3 cellular contexts compared by ENCODE assay signal in the genomic region with DNA sequence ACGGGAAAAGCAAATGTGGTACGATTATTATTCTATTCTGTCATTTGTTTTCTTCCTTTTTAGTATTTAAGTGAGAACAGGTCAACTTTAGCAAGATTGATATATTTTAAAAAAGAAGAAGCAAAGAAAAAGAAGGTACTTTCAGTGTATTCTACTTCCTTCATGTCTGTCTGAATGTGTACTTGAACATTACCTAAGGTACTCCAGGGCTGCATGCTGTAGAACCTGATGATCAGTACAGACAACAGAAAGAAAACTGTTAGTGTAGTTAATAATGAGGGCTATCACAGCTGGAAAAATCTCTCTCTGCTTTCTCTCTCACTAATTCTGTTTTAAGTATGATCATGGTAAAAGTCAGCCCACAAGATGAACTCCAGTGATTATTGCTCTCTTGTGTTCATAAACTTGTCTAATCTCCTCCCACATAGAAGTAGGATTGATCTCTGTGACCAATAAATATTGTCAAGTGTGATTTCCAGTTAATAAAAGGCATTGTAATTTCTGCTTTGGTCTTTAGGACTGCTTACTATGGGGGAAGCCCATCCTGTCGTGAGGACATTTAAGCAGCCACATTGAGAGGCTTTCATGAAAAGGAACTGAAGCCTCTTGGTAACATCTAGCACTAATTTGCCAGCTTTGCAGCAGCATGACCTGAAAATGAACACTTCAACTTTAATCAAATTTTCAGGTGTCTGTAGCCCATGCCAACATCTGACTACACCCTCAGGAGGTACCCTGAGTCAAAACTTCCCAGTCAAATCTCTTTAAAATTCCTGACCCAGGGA.
TF ChIP-seq lines count a peak whose summit lies in the region.

No MANE protein-coding gene starts in this region.

TF ChIP-seq in SK-N-SH, 30 proteins besides CTCF, POLR2A, EP300 and RAD21 (continued from another document):
- TF ChIP-seq GABPA (IDR thresholded peaks at IDR 0.05; ENCODE audit: low read depth): no peak
- no peak for TF ChIP-seq TCF12 (IDR thresholded peaks at IDR 0.05)
- TF ChIP-seq GATA2 (CRISPR knock-in tag; IDR thresholded peaks at IDR 0.05): no peak
- TF ChIP-seq MXI1 (IDR thresholded peaks at IDR 0.05; ENCODE audit: low read depth, low read length): no peak
- TF ChIP-seq, protein P1, sequence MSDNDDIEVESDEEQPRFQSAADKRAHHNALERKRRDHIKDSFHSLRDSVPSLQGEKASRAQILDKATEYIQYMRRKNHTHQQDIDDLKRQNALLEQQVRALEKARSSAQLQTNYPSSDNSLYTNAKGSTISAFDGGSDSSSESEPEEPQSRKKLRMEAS (IDR thresholded peaks at IDR 0.05; ENCODE audit: low read depth): no peak
- no peak for TF ChIP-seq RFX5 (IDR thresholded peaks at IDR 0.05; ENCODE audit: low read length)
- TF ChIP-seq JUND (IDR thresholded peaks at IDR 0.05): no peak
- no peak for TF ChIP-seq YY1 (IDR thresholded peaks at IDR 0.05; ENCODE audit: low read depth)
- no peak for TF ChIP-seq CHD2 (IDR thresholded peaks at IDR 0.05; ENCODE audit: low read length, partially characterized antibody)
- no peak for TF ChIP-seq SIN3A (IDR thresholded peaks at IDR 0.05; ENCODE audit: borderline replicate concordance, low read depth, low read length)
- no peak for TF ChIP-seq POLR2AphosphoS5 (IDR thresholded peaks at IDR 0.05; ENCODE audit: low read depth, low read length)
- TF ChIP-seq, protein P2, sequence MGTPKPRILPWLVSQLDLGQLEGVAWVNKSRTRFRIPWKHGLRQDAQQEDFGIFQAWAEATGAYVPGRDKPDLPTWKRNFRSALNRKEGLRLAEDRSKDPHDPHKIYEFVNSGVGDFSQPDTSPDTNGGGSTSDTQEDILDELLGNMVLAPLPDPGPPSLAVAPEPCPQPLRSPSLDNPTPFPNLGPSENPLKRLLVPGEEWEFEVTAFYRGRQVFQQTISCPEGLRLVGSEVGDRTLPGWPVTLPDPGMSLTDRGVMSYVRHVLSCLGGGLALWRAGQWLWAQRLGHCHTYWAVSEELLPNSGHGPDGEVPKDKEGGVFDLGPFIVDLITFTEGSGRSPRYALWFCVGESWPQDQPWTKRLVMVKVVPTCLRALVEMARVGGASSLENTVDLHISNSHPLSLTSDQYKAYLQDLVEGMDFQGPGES (IDR thresholded peaks at IDR 0.05; ENCODE audit: low read depth, low read length): no peak

TF ChIP-seq in SK-N-SH treated with all-trans-retinoic acid at 6 μM for 48 hours, 23 proteins besides CTCF, POLR2A, EP300 and RAD21 (continued from another document):
- TF ChIP-seq, protein P3, sequence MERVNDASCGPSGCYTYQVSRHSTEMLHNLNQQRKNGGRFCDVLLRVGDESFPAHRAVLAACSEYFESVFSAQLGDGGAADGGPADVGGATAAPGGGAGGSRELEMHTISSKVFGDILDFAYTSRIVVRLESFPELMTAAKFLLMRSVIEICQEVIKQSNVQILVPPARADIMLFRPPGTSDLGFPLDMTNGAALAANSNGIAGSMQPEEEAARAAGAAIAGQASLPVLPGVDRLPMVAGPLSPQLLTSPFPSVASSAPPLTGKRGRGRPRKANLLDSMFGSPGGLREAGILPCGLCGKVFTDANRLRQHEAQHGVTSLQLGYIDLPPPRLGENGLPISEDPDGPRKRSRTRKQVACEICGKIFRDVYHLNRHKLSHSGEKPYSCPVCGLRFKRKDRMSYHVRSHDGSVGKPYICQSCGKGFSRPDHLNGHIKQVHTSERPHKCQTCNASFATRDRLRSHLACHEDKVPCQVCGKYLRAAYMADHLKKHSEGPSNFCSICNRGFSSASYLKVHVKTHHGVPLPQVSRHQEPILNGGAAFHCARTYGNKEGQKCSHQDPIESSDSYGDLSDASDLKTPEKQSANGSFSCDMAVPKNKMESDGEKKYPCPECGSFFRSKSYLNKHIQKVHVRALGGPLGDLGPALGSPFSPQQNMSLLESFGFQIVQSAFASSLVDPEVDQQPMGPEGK (CRISPR knock-in tag; IDR thresholded peaks at IDR 0.05; ENCODE audit: borderline replicate concordance): no peak
- TF ChIP-seq ZNF70 (CRISPR knock-in tag; IDR thresholded peaks at IDR 0.05): no peak
- no peak for TF ChIP-seq ZFP3 (CRISPR knock-in tag; IDR thresholded peaks at IDR 0.05)
- TF ChIP-seq ZC3H10 (CRISPR knock-in tag; IDR thresholded peaks at IDR 0.05): no peak
- no peak for TF ChIP-seq CSDC2 (CRISPR knock-in tag; IDR thresholded peaks at IDR 0.05)
- TF ChIP-seq, protein P4, sequence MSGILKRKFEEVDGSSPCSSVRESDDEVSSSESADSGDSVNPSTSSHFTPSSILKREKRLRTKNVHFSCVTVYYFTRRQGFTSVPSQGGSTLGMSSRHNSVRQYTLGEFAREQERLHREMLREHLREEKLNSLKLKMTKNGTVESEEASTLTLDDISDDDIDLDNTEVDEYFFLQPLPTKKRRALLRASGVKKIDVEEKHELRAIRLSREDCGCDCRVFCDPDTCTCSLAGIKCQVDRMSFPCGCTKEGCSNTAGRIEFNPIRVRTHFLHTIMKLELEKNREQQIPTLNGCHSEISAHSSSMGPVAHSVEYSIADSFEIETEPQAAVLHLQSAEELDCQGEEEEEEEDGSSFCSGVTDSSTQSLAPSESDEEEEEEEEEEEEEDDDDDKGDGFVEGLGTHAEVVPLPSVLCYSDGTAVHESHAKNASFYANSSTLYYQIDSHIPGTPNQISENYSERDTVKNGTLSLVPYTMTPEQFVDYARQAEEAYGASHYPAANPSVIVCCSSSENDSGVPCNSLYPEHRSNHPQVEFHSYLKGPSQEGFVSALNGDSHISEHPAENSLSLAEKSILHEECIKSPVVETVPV (CRISPR knock-in tag; IDR thresholded peaks at IDR 0.05): no peak
- no peak for TF ChIP-seq GLIS3 (CRISPR knock-in tag; IDR thresholded peaks at IDR 0.05)
- no peak for TF ChIP-seq TOX (CRISPR knock-in tag; IDR thresholded peaks at IDR 0.05; ENCODE audit: borderline replicate concordance)

TF ChIP-seq in GM23338, 12 proteins besides CTCF, POLR2A, EP300 and RAD21 (continued from another document):
- TF ChIP-seq, protein P5, sequence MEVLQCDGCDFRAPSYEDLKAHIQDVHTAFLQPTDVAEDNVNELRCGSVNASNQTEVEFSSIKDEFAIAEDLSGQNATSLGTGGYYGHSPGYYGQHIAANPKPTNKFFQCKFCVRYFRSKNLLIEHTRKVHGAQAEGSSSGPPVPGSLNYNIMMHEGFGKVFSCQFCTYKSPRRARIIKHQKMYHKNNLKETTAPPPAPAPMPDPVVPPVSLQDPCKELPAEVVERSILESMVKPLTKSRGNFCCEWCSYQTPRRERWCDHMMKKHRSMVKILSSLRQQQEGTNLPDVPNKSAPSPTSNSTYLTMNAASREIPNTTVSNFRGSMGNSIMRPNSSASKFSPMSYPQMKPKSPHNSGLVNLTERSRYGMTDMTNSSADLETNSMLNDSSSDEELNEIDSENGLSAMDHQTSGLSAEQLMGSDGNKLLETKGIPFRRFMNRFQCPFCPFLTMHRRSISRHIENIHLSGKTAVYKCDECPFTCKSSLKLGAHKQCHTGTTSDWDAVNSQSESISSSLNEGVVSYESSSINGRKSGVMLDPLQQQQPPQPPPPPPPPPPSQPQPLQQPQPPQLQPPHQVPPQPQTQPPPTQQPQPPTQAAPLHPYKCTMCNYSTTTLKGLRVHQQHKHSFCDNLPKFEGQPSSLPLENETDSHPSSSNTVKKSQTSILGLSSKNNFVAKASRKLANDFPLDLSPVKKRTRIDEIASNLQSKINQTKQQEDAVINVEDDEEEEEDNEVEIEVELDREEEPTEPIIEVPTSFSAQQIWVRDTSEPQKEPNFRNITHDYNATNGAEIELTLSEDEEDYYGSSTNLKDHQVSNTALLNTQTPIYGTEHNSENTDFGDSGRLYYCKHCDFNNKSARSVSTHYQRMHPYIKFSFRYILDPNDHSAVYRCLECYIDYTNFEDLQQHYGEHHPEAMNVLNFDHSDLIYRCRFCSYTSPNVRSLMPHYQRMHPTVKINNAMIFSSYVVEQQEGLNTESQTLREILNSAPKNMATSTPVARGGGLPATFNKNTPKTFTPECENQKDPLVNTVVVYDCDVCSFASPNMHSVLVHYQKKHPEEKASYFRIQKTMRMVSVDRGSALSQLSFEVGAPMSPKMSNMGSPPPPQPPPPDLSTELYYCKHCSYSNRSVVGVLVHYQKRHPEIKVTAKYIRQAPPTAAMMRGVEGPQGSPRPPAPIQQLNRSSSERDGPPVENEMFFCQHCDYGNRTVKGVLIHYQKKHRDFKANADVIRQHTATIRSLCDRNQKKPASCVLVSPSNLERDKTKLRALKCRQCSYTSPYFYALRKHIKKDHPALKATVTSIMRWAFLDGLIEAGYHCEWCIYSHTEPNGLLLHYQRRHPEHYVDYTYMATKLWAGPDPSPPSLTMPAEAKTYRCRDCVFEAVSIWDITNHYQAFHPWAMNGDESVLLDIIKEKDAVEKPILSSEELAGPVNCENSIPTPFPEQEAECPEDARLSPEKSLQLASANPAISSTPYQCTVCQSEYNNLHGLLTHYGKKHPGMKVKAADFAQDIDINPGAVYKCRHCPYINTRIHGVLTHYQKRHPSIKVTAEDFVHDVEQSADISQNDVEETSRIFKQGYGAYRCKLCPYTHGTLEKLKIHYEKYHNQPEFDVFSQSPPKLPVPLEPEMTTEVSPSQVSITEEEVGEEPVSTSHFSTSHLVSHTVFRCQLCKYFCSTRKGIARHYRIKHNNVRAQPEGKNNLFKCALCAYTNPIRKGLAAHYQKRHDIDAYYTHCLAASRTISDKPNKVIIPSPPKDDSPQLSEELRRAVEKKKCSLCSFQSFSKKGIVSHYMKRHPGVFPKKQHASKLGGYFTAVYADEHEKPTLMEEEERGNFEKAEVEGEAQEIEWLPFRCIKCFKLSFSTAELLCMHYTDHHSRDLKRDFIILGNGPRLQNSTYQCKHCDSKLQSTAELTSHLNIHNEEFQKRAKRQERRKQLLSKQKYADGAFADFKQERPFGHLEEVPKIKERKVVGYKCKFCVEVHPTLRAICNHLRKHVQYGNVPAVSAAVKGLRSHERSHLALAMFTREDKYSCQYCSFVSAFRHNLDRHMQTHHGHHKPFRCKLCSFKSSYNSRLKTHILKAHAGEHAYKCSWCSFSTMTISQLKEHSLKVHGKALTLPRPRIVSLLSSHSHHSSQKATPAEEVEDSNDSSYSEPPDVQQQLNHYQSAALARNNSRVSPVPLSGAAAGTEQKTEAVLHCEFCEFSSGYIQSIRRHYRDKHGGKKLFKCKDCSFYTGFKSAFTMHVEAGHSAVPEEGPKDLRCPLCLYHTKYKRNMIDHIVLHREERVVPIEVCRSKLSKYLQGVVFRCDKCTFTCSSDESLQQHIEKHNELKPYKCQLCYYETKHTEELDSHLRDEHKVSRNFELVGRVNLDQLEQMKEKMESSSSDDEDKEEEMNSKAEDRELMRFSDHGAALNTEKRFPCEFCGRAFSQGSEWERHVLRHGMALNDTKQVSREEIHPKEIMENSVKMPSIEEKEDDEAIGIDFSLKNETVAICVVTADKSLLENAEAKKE (CRISPR knock-in tag; IDR thresholded peaks at IDR 0.05): no peak
- no peak for TF ChIP-seq POLR2AphosphoS5 (IDR thresholded peaks at IDR 0.05; ENCODE audit: low read depth)
- TF ChIP-seq, protein P6, sequence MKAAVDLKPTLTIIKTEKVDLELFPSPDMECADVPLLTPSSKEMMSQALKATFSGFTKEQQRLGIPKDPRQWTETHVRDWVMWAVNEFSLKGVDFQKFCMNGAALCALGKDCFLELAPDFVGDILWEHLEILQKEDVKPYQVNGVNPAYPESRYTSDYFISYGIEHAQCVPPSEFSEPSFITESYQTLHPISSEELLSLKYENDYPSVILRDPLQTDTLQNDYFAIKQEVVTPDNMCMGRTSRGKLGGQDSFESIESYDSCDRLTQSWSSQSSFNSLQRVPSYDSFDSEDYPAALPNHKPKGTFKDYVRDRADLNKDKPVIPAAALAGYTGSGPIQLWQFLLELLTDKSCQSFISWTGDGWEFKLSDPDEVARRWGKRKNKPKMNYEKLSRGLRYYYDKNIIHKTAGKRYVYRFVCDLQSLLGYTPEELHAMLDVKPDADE (IDR thresholded peaks at IDR 0.05): no peak
- TF ChIP-seq, protein P7, sequence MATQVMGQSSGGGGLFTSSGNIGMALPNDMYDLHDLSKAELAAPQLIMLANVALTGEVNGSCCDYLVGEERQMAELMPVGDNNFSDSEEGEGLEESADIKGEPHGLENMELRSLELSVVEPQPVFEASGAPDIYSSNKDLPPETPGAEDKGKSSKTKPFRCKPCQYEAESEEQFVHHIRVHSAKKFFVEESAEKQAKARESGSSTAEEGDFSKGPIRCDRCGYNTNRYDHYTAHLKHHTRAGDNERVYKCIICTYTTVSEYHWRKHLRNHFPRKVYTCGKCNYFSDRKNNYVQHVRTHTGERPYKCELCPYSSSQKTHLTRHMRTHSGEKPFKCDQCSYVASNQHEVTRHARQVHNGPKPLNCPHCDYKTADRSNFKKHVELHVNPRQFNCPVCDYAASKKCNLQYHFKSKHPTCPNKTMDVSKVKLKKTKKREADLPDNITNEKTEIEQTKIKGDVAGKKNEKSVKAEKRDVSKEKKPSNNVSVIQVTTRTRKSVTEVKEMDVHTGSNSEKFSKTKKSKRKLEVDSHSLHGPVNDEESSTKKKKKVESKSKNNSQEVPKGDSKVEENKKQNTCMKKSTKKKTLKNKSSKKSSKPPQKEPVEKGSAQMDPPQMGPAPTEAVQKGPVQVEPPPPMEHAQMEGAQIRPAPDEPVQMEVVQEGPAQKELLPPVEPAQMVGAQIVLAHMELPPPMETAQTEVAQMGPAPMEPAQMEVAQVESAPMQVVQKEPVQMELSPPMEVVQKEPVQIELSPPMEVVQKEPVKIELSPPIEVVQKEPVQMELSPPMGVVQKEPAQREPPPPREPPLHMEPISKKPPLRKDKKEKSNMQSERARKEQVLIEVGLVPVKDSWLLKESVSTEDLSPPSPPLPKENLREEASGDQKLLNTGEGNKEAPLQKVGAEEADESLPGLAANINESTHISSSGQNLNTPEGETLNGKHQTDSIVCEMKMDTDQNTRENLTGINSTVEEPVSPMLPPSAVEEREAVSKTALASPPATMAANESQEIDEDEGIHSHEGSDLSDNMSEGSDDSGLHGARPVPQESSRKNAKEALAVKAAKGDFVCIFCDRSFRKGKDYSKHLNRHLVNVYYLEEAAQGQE (IDR thresholded peaks at IDR 0.05; ENCODE audit: unreplicated experiment): no peak
- no peak for TF ChIP-seq CREB1 (CRISPR knock-in tag; IDR thresholded peaks at IDR 0.05; ENCODE audit: low read depth)
